In the genomic region with DNA sequence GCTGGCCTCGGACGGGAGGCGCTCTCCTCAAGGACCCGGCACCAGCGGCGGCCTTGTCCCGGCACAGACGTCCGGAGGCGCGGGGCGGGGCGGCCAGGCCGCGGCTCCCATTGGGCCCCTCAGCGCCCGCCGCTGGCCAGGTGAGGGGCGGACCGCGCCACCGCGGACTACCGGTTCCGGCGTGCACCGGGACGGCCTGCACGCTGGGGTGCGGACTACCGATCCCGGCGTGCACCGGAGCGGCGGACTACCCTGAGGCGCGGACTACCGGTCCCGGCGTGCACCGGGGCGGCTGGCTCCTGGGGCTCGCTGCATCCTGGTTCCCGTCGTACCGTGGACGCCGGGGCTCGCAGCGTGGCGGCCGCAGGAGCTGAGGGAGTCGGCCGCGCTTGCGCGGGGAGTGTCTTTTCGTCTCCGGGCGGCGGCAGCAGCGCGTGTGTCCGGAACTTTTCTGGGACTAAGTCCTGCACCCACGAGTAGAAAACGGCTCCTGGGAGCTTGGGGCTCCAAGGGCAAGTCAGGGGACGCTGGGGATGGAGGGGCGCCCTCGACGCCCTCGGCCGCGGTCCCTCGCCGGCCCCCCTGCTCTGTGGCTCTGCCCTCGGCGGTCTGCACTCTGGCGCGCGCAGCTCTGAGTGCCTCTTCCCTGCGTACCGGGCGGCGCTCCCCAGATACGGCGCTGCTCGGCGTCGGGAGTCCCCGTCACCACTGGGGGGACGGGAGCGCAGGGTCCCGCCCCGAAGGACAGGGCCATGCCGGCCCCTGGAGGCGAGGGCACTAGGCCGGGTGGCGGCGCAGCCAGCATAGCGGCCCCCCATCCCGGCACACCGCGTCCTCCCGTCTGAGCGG, we compare ENCODE assay signal across 1 cellular context.
A peak's percentile ranks its signal among the peaks of the same experiment; 100 is the strongest.
TF ChIP-seq lines count a peak whose summit lies in the region.

A gene (minus strand): TSS at position 86 of the 849 bp plus-strand sequence. CDS start 206 bp downstream, outside the sequence.

TF ChIP-seq in HepG2, 621 proteins besides CTCF, POLR2A, EP300 and RAD21 (continued from another document and continues in another):
- TF ChIP-seq, protein P1, sequence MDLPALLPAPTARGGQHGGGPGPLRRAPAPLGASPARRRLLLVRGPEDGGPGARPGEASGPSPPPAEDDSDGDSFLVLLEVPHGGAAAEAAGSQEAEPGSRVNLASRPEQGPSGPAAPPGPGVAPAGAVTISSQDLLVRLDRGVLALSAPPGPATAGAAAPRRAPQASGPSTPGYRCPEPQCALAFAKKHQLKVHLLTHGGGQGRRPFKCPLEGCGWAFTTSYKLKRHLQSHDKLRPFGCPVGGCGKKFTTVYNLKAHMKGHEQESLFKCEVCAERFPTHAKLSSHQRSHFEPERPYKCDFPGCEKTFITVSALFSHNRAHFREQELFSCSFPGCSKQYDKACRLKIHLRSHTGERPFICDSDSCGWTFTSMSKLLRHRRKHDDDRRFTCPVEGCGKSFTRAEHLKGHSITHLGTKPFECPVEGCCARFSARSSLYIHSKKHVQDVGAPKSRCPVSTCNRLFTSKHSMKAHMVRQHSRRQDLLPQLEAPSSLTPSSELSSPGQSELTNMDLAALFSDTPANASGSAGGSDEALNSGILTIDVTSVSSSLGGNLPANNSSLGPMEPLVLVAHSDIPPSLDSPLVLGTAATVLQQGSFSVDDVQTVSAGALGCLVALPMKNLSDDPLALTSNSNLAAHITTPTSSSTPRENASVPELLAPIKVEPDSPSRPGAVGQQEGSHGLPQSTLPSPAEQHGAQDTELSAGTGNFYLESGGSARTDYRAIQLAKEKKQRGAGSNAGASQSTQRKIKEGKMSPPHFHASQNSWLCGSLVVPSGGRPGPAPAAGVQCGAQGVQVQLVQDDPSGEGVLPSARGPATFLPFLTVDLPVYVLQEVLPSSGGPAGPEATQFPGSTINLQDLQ (CRISPR knock-in tag; IDR thresholded peaks at IDR 0.05), result peak; percentile 62; the same call in 1 of the 2 replicates
- TF ChIP-seq, protein P2, sequence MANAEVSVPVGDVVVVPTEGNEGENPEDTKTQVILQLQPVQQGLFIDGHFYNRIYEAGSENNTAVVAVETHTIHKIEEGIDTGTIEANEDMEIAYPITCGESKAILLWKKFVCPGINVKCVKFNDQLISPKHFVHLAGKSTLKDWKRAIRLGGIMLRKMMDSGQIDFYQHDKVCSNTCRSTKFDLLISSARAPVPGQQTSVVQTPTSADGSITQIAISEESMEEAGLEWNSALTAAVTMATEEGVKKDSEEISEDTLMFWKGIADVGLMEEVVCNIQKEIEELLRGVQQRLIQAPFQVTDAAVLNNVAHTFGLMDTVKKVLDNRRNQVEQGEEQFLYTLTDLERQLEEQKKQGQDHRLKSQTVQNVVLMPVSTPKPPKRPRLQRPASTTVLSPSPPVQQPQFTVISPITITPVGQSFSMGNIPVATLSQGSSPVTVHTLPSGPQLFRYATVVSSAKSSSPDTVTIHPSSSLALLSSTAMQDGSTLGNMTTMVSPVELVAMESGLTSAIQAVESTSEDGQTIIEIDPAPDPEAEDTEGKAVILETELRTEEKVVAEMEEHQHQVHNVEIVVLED (CRISPR knock-in tag; IDR thresholded peaks at IDR 0.05; ENCODE audit: borderline replicate concordance), result peak; percentile 96
- TF ChIP-seq MAZ (IDR thresholded peaks at IDR 0.05; ENCODE audit: borderline replicate concordance, low read depth, low read length), result no peak; the same call in 1 of the 2 replicates
- TF ChIP-seq MAZ (CRISPR knock-in tag; IDR thresholded peaks at IDR 0.05; ENCODE audit: low read depth), result peak; percentile 84
- peak; percentile 65; the same call in 1 of the 2 replicates for TF ChIP-seq ZNF607 (CRISPR knock-in tag; IDR thresholded peaks at IDR 0.05; ENCODE audit: borderline replicate concordance)
- peak; percentile 69; the same call in 1 of the 2 replicates for TF ChIP-seq REPIN1 (CRISPR knock-in tag; IDR thresholded peaks at IDR 0.05; ENCODE audit: borderline replicate concordance, low read depth)
- peak; percentile 34; the same call in 1 of the 2 replicates for TF ChIP-seq MEF2D (CRISPR knock-in tag; IDR thresholded peaks at IDR 0.05)
- TF ChIP-seq, protein P3, sequence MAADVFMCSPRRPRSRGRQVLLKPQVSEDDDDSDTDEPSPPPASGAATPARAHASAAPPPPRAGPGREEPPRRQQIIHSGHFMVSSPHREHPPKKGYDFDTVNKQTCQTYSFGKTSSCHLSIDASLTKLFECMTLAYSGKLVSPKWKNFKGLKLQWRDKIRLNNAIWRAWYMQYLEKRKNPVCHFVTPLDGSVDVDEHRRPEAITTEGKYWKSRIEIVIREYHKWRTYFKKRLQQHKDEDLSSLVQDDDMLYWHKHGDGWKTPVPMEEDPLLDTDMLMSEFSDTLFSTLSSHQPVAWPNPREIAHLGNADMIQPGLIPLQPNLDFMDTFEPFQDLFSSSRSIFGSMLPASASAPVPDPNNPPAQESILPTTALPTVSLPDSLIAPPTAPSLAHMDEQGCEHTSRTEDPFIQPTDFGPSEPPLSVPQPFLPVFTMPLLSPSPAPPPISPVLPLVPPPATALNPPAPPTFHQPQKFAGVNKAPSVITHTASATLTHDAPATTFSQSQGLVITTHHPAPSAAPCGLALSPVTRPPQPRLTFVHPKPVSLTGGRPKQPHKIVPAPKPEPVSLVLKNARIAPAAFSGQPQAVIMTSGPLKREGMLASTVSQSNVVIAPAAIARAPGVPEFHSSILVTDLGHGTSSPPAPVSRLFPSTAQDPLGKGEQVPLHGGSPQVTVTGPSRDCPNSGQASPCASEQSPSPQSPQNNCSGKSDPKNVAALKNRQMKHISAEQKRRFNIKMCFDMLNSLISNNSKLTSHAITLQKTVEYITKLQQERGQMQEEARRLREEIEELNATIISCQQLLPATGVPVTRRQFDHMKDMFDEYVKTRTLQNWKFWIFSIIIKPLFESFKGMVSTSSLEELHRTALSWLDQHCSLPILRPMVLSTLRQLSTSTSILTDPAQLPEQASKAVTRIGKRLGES (CRISPR knock-in tag; IDR thresholded peaks at IDR 0.05; ENCODE audit: borderline replicate concordance), result no peak
- TF ChIP-seq, protein P4, sequence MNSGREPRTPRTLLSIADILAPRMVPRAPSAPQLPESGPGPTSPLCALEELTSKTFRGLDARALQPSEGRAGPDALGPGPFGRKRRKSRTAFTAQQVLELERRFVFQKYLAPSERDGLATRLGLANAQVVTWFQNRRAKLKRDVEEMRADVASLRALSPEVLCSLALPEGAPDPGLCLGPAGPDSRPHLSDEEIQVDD (CRISPR knock-in tag; IDR thresholded peaks at IDR 0.05; ENCODE audit: borderline replicate concordance), result peak; percentile 38; the same call in 1 of the 2 replicates
- TF ChIP-seq ZNF605 (CRISPR knock-in tag; IDR thresholded peaks at IDR 0.05), result peak; percentile 64; the same call in 1 of the 2 replicates
- no peak for TF ChIP-seq EZH2 (conservative IDR thresholded peaks at IDR 0.05; ENCODE audit: low read depth, low read length)
- TF ChIP-seq, protein P5, sequence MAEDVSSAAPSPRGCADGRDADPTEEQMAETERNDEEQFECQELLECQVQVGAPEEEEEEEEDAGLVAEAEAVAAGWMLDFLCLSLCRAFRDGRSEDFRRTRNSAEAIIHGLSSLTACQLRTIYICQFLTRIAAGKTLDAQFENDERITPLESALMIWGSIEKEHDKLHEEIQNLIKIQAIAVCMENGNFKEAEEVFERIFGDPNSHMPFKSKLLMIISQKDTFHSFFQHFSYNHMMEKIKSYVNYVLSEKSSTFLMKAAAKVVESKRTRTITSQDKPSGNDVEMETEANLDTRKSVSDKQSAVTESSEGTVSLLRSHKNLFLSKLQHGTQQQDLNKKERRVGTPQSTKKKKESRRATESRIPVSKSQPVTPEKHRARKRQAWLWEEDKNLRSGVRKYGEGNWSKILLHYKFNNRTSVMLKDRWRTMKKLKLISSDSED (CRISPR knock-in tag; IDR thresholded peaks at IDR 0.05), result no peak
- no peak for TF ChIP-seq ZNF7 (CRISPR knock-in tag; IDR thresholded peaks at IDR 0.05)
- TF ChIP-seq CHD2 (IDR thresholded peaks at IDR 0.05; ENCODE audit: low read depth, low read length), result no peak
- no peak; the same call in 1 of the 2 replicates for TF ChIP-seq NFE2L1 (CRISPR knock-in tag; IDR thresholded peaks at IDR 0.05; ENCODE audit: borderline replicate concordance)
- TF ChIP-seq SOX13 (IDR thresholded peaks at IDR 0.05), result no peak
- TF ChIP-seq SOX13 (CRISPR knock-in tag; conservative IDR thresholded peaks at IDR 0.05 in 1 of 2, IDR thresholded peaks at IDR 0.05 in 1 of 2), result no peak
- TF ChIP-seq ELF4 (CRISPR knock-in tag; IDR thresholded peaks at IDR 0.05; ENCODE audit: borderline replicate concordance), result no peak
- TF ChIP-seq TOPORS (CRISPR knock-in tag; IDR thresholded peaks at IDR 0.05), result peak; percentile 58; the same call in 1 of the 2 replicates
- TF ChIP-seq, protein P6, sequence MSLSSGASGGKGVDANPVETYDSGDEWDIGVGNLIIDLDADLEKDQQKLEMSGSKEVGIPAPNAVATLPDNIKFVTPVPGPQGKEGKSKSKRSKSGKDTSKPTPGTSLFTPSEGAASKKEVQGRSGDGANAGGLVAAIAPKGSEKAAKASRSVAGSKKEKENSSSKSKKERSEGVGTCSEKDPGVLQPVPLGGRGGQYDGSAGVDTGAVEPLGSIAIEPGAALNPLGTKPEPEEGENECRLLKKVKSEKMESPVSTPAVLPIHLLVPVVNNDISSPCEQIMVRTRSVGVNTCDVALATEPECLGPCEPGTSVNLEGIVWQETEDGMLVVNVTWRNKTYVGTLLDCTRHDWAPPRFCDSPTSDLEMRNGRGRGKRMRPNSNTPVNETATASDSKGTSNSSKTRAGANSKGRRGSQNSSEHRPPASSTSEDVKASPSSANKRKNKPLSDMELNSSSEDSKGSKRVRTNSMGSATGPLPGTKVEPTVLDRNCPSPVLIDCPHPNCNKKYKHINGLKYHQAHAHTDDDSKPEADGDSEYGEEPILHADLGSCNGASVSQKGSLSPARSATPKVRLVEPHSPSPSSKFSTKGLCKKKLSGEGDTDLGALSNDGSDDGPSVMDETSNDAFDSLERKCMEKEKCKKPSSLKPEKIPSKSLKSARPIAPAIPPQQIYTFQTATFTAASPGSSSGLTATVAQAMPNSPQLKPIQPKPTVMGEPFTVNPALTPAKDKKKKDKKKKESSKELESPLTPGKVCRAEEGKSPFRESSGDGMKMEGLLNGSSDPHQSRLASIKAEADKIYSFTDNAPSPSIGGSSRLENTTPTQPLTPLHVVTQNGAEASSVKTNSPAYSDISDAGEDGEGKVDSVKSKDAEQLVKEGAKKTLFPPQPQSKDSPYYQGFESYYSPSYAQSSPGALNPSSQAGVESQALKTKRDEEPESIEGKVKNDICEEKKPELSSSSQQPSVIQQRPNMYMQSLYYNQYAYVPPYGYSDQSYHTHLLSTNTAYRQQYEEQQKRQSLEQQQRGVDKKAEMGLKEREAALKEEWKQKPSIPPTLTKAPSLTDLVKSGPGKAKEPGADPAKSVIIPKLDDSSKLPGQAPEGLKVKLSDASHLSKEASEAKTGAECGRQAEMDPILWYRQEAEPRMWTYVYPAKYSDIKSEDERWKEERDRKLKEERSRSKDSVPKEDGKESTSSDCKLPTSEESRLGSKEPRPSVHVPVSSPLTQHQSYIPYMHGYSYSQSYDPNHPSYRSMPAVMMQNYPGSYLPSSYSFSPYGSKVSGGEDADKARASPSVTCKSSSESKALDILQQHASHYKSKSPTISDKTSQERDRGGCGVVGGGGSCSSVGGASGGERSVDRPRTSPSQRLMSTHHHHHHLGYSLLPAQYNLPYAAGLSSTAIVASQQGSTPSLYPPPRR (CRISPR knock-in tag; IDR thresholded peaks at IDR 0.05; ENCODE audit: borderline replicate concordance), result 0 out of 2 replicates have a peak, but pooled peaks have one; percentile 11
- TF ChIP-seq ZNF292 (CRISPR knock-in tag; IDR thresholded peaks at IDR 0.05; ENCODE audit: borderline replicate concordance, low read depth), result no peak
- TF ChIP-seq ZNF382 (CRISPR knock-in tag; IDR thresholded peaks at IDR 0.05; ENCODE audit: borderline replicate concordance), result no peak
- TF ChIP-seq ZNF850 (CRISPR knock-in tag; conservative IDR thresholded peaks at IDR 0.05), result 0 out of 2 replicates have a peak, but pooled peaks have one; percentile 75
- TF ChIP-seq ZNF781 (CRISPR knock-in tag; IDR thresholded peaks at IDR 0.05; ENCODE audit: borderline replicate concordance, not compliant biosample characterization), result peak; percentile 30
- TF ChIP-seq POLR2AphosphoS5 (IDR thresholded peaks at IDR 0.05; ENCODE audit: low read depth, low read length), result peak; percentile 75
- TF ChIP-seq, protein P7, sequence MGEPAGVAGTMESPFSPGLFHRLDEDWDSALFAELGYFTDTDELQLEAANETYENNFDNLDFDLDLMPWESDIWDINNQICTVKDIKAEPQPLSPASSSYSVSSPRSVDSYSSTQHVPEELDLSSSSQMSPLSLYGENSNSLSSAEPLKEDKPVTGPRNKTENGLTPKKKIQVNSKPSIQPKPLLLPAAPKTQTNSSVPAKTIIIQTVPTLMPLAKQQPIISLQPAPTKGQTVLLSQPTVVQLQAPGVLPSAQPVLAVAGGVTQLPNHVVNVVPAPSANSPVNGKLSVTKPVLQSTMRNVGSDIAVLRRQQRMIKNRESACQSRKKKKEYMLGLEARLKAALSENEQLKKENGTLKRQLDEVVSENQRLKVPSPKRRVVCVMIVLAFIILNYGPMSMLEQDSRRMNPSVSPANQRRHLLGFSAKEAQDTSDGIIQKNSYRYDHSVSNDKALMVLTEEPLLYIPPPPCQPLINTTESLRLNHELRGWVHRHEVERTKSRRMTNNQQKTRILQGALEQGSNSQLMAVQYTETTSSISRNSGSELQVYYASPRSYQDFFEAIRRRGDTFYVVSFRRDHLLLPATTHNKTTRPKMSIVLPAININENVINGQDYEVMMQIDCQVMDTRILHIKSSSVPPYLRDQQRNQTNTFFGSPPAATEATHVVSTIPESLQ (CRISPR knock-in tag; conservative IDR thresholded peaks at IDR 0.05), result no peak
- TF ChIP-seq ZNF256 (CRISPR knock-in tag; conservative IDR thresholded peaks at IDR 0.05), result peak; percentile 46; the same call in 1 of the 2 replicates
- TF ChIP-seq ZNF430 (CRISPR knock-in tag; IDR thresholded peaks at IDR 0.05), result peak; percentile 39; the same call in 1 of the 2 replicates
- peak; percentile 85; the same call in 1 of the 2 replicates for TF ChIP-seq ZNF556 (CRISPR knock-in tag; IDR thresholded peaks at IDR 0.05; ENCODE audit: borderline replicate concordance)
- peak; percentile 14; the same call in 1 of the 2 replicates for TF ChIP-seq RXRA (CRISPR knock-in tag; IDR thresholded peaks at IDR 0.05)
- TF ChIP-seq ZSCAN20 (CRISPR knock-in tag; IDR thresholded peaks at IDR 0.05; ENCODE audit: borderline replicate concordance), result no peak
- no peak for TF ChIP-seq JUND (CRISPR knock-in tag; IDR thresholded peaks at IDR 0.05)
- TF ChIP-seq NONO (IDR thresholded peaks at IDR 0.05), result no peak
- TF ChIP-seq NONO (CRISPR knock-in tag; conservative IDR thresholded peaks at IDR 0.05), result peak; percentile 84
- TF ChIP-seq, protein P8, sequence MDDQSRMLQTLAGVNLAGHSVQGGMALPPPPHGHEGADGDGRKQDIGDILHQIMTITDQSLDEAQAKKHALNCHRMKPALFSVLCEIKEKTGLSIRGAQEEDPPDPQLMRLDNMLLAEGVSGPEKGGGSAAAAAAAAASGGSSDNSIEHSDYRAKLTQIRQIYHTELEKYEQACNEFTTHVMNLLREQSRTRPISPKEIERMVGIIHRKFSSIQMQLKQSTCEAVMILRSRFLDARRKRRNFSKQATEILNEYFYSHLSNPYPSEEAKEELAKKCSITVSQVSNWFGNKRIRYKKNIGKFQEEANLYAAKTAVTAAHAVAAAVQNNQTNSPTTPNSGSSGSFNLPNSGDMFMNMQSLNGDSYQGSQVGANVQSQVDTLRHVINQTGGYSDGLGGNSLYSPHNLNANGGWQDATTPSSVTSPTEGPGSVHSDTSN (CRISPR knock-in tag; IDR thresholded peaks at IDR 0.05; ENCODE audit: borderline replicate concordance), result 0 out of 2 replicates have a peak, but pooled peaks have one; percentile 19
